In the genomic region with DNA sequence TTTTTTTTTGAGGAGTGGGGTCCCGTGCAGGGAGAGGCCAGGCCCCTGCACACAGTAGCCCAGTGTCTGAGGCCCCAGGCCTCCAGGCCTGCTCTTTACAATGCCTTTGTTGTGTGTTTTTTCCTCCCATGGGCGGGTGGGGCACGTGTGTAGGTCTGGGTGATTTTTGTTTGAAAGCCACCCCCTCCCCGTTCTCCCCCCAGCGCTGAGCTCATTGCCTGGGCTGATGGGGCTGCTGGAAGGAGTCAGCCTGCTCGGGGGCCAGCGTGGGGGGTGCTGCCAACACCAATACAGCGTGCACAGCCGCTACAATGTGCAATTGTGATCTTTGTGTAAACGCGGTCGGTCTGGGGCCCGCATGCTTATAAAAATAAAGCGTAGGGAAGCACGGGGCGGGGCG, we compare ENCODE assay signal across 19 cellular contexts.
DNase-seq lines count a peak whose midpoint lies in the region; ATAC-seq, FAIRE-seq and TF ChIP-seq lines count a peak whose summit lies in the region.
"Had no signal": no experiment of that assay in that cellular context is flagged by ENCODE, and none has a peak within 500 bp of the region (broad histone marks: within the 10 kb centered on the region; RNA-seq: fewer than 3 reads in every experiment).

No MANE protein-coding gene starts in this region.

- no peak overlapping the region for H2AFZ ChIP-seq in endothelial cell of umbilical vein (ENCODE audit: low read depth, low read length)

- dilution Hi-C loops in endothelial cell of umbilical vein (cut with MboI; ENCODE audit: extremely low pct_ligation_motif_present, low sequenced_read_pairs): no loop called here

- no peak overlapping the region for H3K9ac ChIP-seq in endothelial cell of umbilical vein (replicated peaks; ENCODE audit: extremely low read depth, insufficient read depth, low read length)

- ATAC-seq in activated CD8-positive, alpha-beta T cell treated with anti-CD3 and anti-CD28 coated beads, Interleukin-2, amount 10 ng/mL, durations not matched to agents 7 days and 5 days: no peak
- no peak for ATAC-seq in GM18861 (IDR thresholded peaks at IDR 0.05; ENCODE audit: unreplicated experiment)
- ATAC-seq: left lobe of liver had no signal

- peaks cover 31% of the 10 kb centered on the region for H3K4me1 ChIP-seq in SJSA1 (replicated peaks)
- H3K4me1 ChIP-seq in endothelial cell of umbilical vein (ENCODE audit: control insufficient read depth, extremely low read depth, insufficient read depth, low read length): peaks cover 4% of the 10 kb centered on the region
- H3K4me1 ChIP-seq: colonic mucosa had no signal

- FAIRE-seq in endothelial cell of umbilical vein (lab: Jason Lieb, UNC): no peak
- FAIRE-seq: G401.6, small intestine had no signal

- H3K4me2 ChIP-seq in endothelial cell of umbilical vein (ENCODE audit: insufficient read depth, low read length): no peak overlapping the region

- no peaks in the 10 kb centered on the region for H3K79me2 ChIP-seq in endothelial cell of umbilical vein (ENCODE audit: control insufficient read depth, insufficient read depth, low read length)

- H3K27me3 ChIP-seq in SJSA1 (replicated peaks) (no peaks in the 10 kb centered on the region), endothelial cell of umbilical vein (ENCODE audit: control insufficient read depth in 2 of 2, insufficient read depth in 2 of 2, low read length in 2 of 2) (no peaks in the 10 kb centered on the region)
- H3K27me3 ChIP-seq: ascending aorta, colonic mucosa had no signal

- POLR2A ChIA-PET in endothelial cell of umbilical vein (lab: Charles Lee): no interaction called here
- POLR2A ChIA-PET in activated CD8-positive, alpha-beta T cell treated with anti-CD3 and anti-CD28 coated beads, Interleukin-2, amount 10 ng/mL, durations not matched to agents 7 days and 5 days (lab: Charles Lee): no interaction called here

- no peaks in the 10 kb centered on the region for H4K20me1 ChIP-seq in endothelial cell of umbilical vein (replicated peaks; ENCODE audit: control insufficient read depth, extremely low read depth, insufficient read depth, low read length)

- DNase-seq in SJSA1 (ENCODE audit: low read depth in 1 of 2, low spot score in 2 of 2) (peak; percentile 60 to 65), endothelial cell of umbilical vein (ENCODE audit: low read depth, low spot score) (peak; percentile 46), middle frontal gyrus (ENCODE audit: extremely low spot score, low spot score) (peak; percentile 63), D341Med (ENCODE audit: low spot score) (no peak)
- no peak for DNase-seq in activated naive CD4-positive, alpha-beta T cell treated with anti-CD3 and anti-CD28 coated beads, Interleukin-2, amount 50 U/mL, for 16 hours
- DNase-seq in activated CD8-positive, alpha-beta T cell treated with anti-CD3 and anti-CD28 coated beads, Interleukin-2, amount 10 ng/mL, durations not matched to agents 7 days and 5 days: no peak
- DNase-seq: activated CD4-positive, alpha-beta T cell treated with anti-CD3 and anti-CD28 coated beads for 48 hours; activated gamma-delta T cell treated with Interleukin-2 at 50 U/mL for 16 hours; colonic mucosa; NCI-H1105 treated with DMSO at 0.1 percent for 48 hours; NCI-H2171; NCI-H774; small intestine; stimulated activated CD4-positive, alpha-beta T cell treated with anti-CD3 and anti-CD28 coated beads, Interleukin-4, amount 100 ng/mL, for 1 hour had no signal

- H3K4me3 ChIP-seq in SJSA1 (no peak overlapping the region), endothelial cell of umbilical vein (replicated peaks in 1 of 3; ENCODE audit: insufficient read depth in 1 of 3, low read depth in 1 of 3, low read length in 3 of 3) (no peak overlapping the region)
- H3K4me3 ChIP-seq: colonic mucosa had no signal

- no peak for TF ChIP-seq POLR2A in endothelial cell of umbilical vein (IDR thresholded peaks at IDR 0.05; ENCODE audit: low read depth, low read length)

- intact Hi-C loops in endothelial cell of umbilical vein (cut with micrococcal nuclease): no loop called here

- peaks cover 4% of the 10 kb centered on the region for H3K4me1 Mint-ChIP-seq in activated CD8-positive, alpha-beta T cell treated with anti-CD3 and anti-CD28 coated beads, Interleukin-2, amount 10 ng/mL, durations not matched to agents 7 days and 5 days (ENCODE audit: low read depth)

- CTCF ChIA-PET in endothelial cell of umbilical vein (lab: Charles Lee): no interaction called here
- CTCF ChIA-PET in activated CD8-positive, alpha-beta T cell treated with anti-CD3 and anti-CD28 coated beads, Interleukin-2, amount 10 ng/mL, durations not matched to agents 7 days and 5 days (lab: Charles Lee): no interaction called here

- H3K27ac Mint-ChIP-seq in activated CD8-positive, alpha-beta T cell treated with anti-CD3 and anti-CD28 coated beads, Interleukin-2, amount 10 ng/mL, durations not matched to agents 7 days and 5 days: no peak overlapping the region

- no peaks in the 10 kb centered on the region for H3K9me3 Mint-ChIP-seq in activated CD8-positive, alpha-beta T cell treated with anti-CD3 and anti-CD28 coated beads, Interleukin-2, amount 10 ng/mL, durations not matched to agents 7 days and 5 days (ENCODE audit: insufficient read depth)

- no peak overlapping the region for H3K4me3 Mint-ChIP-seq in activated CD8-positive, alpha-beta T cell treated with anti-CD3 and anti-CD28 coated beads, Interleukin-2, amount 10 ng/mL, durations not matched to agents 7 days and 5 days

- peaks cover 2% of the 10 kb centered on the region for H3K27me3 Mint-ChIP-seq in activated CD8-positive, alpha-beta T cell treated with anti-CD3 and anti-CD28 coated beads, Interleukin-2, amount 10 ng/mL, durations not matched to agents 7 days and 5 days (ENCODE audit: low read depth)

- H3K36me3 Mint-ChIP-seq in activated CD8-positive, alpha-beta T cell treated with anti-CD3 and anti-CD28 coated beads, Interleukin-2, amount 10 ng/mL, durations not matched to agents 7 days and 5 days (ENCODE audit: low read depth): no peaks in the 10 kb centered on the region

- no peak for TF ChIP-seq CTCF in endothelial cell of umbilical vein (IDR thresholded peaks at IDR 0.05; ENCODE audit: extremely low read depth in 1 of 2, insufficient read depth in 1 of 2, low read depth in 1 of 2, low read length in 2 of 2)

- H3K9me3 ChIP-seq in SJSA1 (replicated peaks) (no peaks in the 10 kb centered on the region), endothelial cell of umbilical vein (replicated peaks; ENCODE audit: control insufficient read depth, insufficient read depth, low read length) (no peaks in the 10 kb centered on the region)
- H3K9me3 ChIP-seq: ascending aorta, colonic mucosa had no signal

- peaks cover 9% of the 10 kb centered on the region; the same call in 1 of the 2 replicates for H3K36me3 ChIP-seq in SJSA1
- peaks cover 0 to 12% of the 10 kb centered on the region in 2 experiments for H3K36me3 ChIP-seq in endothelial cell of umbilical vein (ENCODE audit: control insufficient read depth in 2 of 2, extremely low read depth in 1 of 2, insufficient read depth in 2 of 2, low read length in 2 of 2)
- H3K36me3 ChIP-seq: ascending aorta, colonic mucosa had no signal

- H3K27ac ChIP-seq in SJSA1 (no peak overlapping the region), endothelial cell of umbilical vein (ENCODE audit: insufficient read depth, low read depth, low read length) (no peak overlapping the region), temporal lobe (ENCODE audit: low read depth, low read length) (peak overlapping the region; percentile 97)
- H3K27ac ChIP-seq: ascending aorta, colonic mucosa had no signal

- BruUV-seq in endothelial cell of umbilical vein (replicated peaks; lab: Mats Ljungman, UMichigan): no TSS peak

- no peaks in the 10 kb centered on the region for H3K9me1 ChIP-seq in endothelial cell of umbilical vein (replicated peaks; ENCODE audit: control insufficient read depth, extremely low read depth, insufficient read depth, low read length)

TF ChIP-seq in endothelial cell of umbilical vein, 7 proteins besides CTCF, POLR2A, EP300 and RAD21:
- TF ChIP-seq FOS (IDR thresholded peaks at IDR 0.05; ENCODE audit: borderline replicate concordance, insufficient read depth, low read length) (no peak), JUN (IDR thresholded peaks at IDR 0.05; ENCODE audit: borderline replicate concordance, insufficient read depth, insufficient read length, low read depth) (no peak), EZH2 (IDR thresholded peaks at IDR 0.05; ENCODE audit: borderline replicate concordance, low read depth, low read length, severe bottlenecking) (no peak), GATA2 (IDR thresholded peaks at IDR 0.05; ENCODE audit: insufficient read depth, insufficient read length, low read depth, low read length) (no peak), POLR2AphosphoS5 (IDR thresholded peaks at IDR 0.05; ENCODE audit: insufficient read depth, low read depth, low read length) (no peak), MYC (IDR thresholded peaks at IDR 0.05; ENCODE audit: low read depth, low read length) (no peak)
- TF ChIP-seq, protein P1, sequence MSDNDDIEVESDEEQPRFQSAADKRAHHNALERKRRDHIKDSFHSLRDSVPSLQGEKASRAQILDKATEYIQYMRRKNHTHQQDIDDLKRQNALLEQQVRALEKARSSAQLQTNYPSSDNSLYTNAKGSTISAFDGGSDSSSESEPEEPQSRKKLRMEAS (IDR thresholded peaks at IDR 0.05; ENCODE audit: insufficient read depth, insufficient read length): no peak
TF ChIP-seq in endothelial cell of umbilical vein: peak in this region for 0.

Comparison
In these comparisons a context has a peak if more than half of its experiments do, and no peak if none do; other contexts are left out.
1. DNase-seq: peak in SJSA1 (2 of 2), endothelial cell of umbilical vein (single experiment) and middle frontal gyrus (single experiment); none in activated naive CD4-positive, alpha-beta T cell treated with anti-CD3 and anti-CD28 coated beads, Interleukin-2, amount 50 U/mL, for 16 hours (single experiment), D341Med (single experiment) and activated CD8-positive, alpha-beta T cell treated with anti-CD3 and anti-CD28 coated beads, Interleukin-2, amount 10 ng/mL, durations not matched to agents 7 days and 5 days (single experiment).